In the genomic region with DNA sequence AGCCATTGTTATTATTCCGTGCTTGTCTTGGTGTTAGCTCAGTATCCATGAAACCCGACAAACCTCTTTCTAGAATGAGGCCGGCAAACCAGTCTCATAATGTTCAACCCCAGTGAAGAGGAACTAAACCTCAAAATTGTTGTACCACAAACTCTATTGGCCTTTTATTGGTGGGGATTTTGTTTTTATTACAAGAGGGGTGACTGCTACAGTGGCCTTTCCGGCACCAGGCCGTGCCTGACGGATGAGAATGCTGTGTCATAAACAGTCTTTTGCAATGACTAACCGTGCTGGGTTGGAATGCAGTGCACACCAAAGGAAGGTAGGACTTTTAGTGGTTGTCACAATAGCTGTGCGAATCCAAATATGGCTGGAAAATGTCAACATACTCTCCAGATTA, we compare ENCODE assay signal across 18 cellular contexts.
DNase-seq lines count a peak whose midpoint lies in the region; ATAC-seq, FAIRE-seq and TF ChIP-seq lines count a peak whose summit lies in the region.
"Had no signal": no experiment of that assay in that cellular context is flagged by ENCODE, and none has a peak within 500 bp of the region (broad histone marks: within the 10 kb centered on the region; RNA-seq: fewer than 3 reads in every experiment).

No MANE protein-coding gene starts in this region.

- H3K4me2 ChIP-seq in endothelial cell of umbilical vein (ENCODE audit: insufficient read depth, low read length) (peak overlapping the region; percentile 39), osteoblast (ENCODE audit: insufficient read depth, low read length) (peak overlapping the region; percentile 63)

- no peak for TF ChIP-seq POLR2A in endothelial cell of umbilical vein (IDR thresholded peaks at IDR 0.05; ENCODE audit: low read depth, low read length)

- no peaks in the 10 kb centered on the region for H3K9me3 ChIP-seq in MG63
- H3K9me3 ChIP-seq in endothelial cell of umbilical vein (replicated peaks; ENCODE audit: control insufficient read depth, insufficient read depth, low read length): no peaks in the 10 kb centered on the region
- no peaks in the 10 kb centered on the region for H3K9me3 ChIP-seq in osteoblast (ENCODE audit: low read depth, low read length)
- H3K9me3 ChIP-seq: right atrium auricular region had no signal

- no TSS peak for BruUV-seq in endothelial cell of umbilical vein (replicated peaks; lab: Mats Ljungman, UMichigan)

- peak overlapping the region; percentile 24 for H2AFZ ChIP-seq in endothelial cell of umbilical vein (ENCODE audit: low read depth, low read length)
- H2AFZ ChIP-seq in osteoblast (ENCODE audit: low read length): peak overlapping the region; percentile 78

- no peaks in the 10 kb centered on the region for H4K20me1 ChIP-seq in endothelial cell of umbilical vein (replicated peaks; ENCODE audit: control insufficient read depth, extremely low read depth, insufficient read depth, low read length)
- H4K20me1 ChIP-seq in osteoblast (ENCODE audit: insufficient read depth, low read length): no peaks in the 10 kb centered on the region

- H3K9ac ChIP-seq in endothelial cell of umbilical vein (replicated peaks; ENCODE audit: extremely low read depth, insufficient read depth, low read length): no peak overlapping the region

- H3K9me1 ChIP-seq in endothelial cell of umbilical vein (replicated peaks; ENCODE audit: control insufficient read depth, extremely low read depth, insufficient read depth, low read length): no peaks in the 10 kb centered on the region

- H3K4me3 ChIP-seq in MG63 (no peak overlapping the region), endothelial cell of umbilical vein (replicated peaks in 1 of 3; ENCODE audit: insufficient read depth in 1 of 3, low read depth in 1 of 3, low read length in 3 of 3) (no peak overlapping the region), osteoblast (ENCODE audit: insufficient read depth, low read length) (peak overlapping the region; percentile 43)
- H3K4me3 ChIP-seq: right atrium auricular region had no signal

- CTCF ChIA-PET in endothelial cell of umbilical vein (lab: Charles Lee): interaction anchor here (0.9 kb wide), 1 partner anchor 9 kb away, joined by 3 read pairs; no protein-coding TSS in a partner anchor

- H3K4me1 ChIP-seq in endothelial cell of umbilical vein (ENCODE audit: control insufficient read depth, extremely low read depth, insufficient read depth, low read length): peaks cover 21% of the 10 kb centered on the region
- H3K4me1 ChIP-seq in osteoblast (ENCODE audit: insufficient read depth, low read length): peaks cover 8% of the 10 kb centered on the region
- H3K4me1 ChIP-seq: foreskin keratinocyte, right atrium auricular region had no signal

- POLR2A ChIA-PET in endothelial cell of umbilical vein (lab: Charles Lee): no interaction called here

- FAIRE-seq in endothelial cell of umbilical vein (lab: Jason Lieb, UNC): peak; percentile 92

- H3K36me3 ChIP-seq in MG63: no peaks in the 10 kb centered on the region
- no peaks in the 10 kb centered on the region for H3K36me3 ChIP-seq in endothelial cell of umbilical vein (ENCODE audit: control insufficient read depth in 2 of 2, extremely low read depth in 1 of 2, insufficient read depth in 2 of 2, low read length in 2 of 2)
- no peaks in the 10 kb centered on the region for H3K36me3 ChIP-seq in osteoblast (ENCODE audit: insufficient read depth, low read length)
- H3K36me3 ChIP-seq: right atrium auricular region had no signal

- intact Hi-C loops in endothelial cell of umbilical vein (cut with micrococcal nuclease) (no loop called here), Right ventricle myocardium inferior (cut with DNase I) (no loop called here)

- H3K27me3 ChIP-seq in MG63 (no peaks in the 10 kb centered on the region), endothelial cell of umbilical vein (ENCODE audit: control insufficient read depth in 2 of 2, insufficient read depth in 2 of 2, low read length in 2 of 2) (no peaks in the 10 kb centered on the region), osteoblast (ENCODE audit: insufficient read depth, low read length) (no peaks in the 10 kb centered on the region)
- H3K27me3 ChIP-seq: foreskin keratinocyte, right atrium auricular region had no signal

- dilution Hi-C loops in endothelial cell of umbilical vein (cut with MboI; ENCODE audit: extremely low pct_ligation_motif_present, low sequenced_read_pairs): no loop called here

- no peak for TF ChIP-seq CTCF in endothelial cell of umbilical vein (IDR thresholded peaks at IDR 0.05; ENCODE audit: extremely low read depth in 1 of 2, insufficient read depth in 1 of 2, low read depth in 1 of 2, low read length in 2 of 2)
- TF ChIP-seq CTCF in osteoblast (IDR thresholded peaks at IDR 0.05; ENCODE audit: extremely low read depth, low read depth, low read length): no peak

- H3K79me2 ChIP-seq in endothelial cell of umbilical vein (ENCODE audit: control insufficient read depth, insufficient read depth, low read length) (peaks cover 5% of the 10 kb centered on the region), osteoblast (ENCODE audit: insufficient read depth, low read length) (no peaks in the 10 kb centered on the region)

- DNase-seq in EL (peak; percentile 79), MG63 (peak; percentile 6), endothelial cell of umbilical vein (ENCODE audit: low read depth, low spot score) (peak; percentile 60), osteoblast (ENCODE audit: insufficient read length, low spot score, missing footprints) (no peak), T-helper 9 cell (no peak), Right ventricle myocardium inferior (ENCODE audit: missing footprints) (no peak)
- no peak for DNase-seq in stimulated activated naive CD8-positive, alpha-beta T cell treated with anti-CD3 and anti-CD28 coated beads, Interleukin-15, Interleukin-2, amounts not matched to agents 100 U/mL and 50 U/mL, for 24 hours
- DNase-seq: activated CD8-positive, alpha-beta memory T cell treated with anti-CD3 and anti-CD28 coated beads for 24 hours; activated naive CD4-positive, alpha-beta T cell treated with anti-CD3 and anti-CD28 coated beads for 36 hours; cortex of kidney; GF-D8; natural killer cell; NCI-H1417; NCI-H69; RPMI8226 had no signal

- peak overlapping the region; percentile 81 for H3K27ac ChIP-seq in endothelial cell of umbilical vein (ENCODE audit: insufficient read depth, low read depth, low read length)
- H3K27ac ChIP-seq in osteoblast (ENCODE audit: low read depth, low read length): peak overlapping the region; percentile 77
- H3K27ac ChIP-seq: foreskin keratinocyte, right atrium auricular region had no signal

- ATAC-seq in stimulated activated naive CD8-positive, alpha-beta T cell treated with anti-CD3 and anti-CD28 coated beads, Interleukin-15, Interleukin-2, amounts not matched to agents 100 U/mL and 50 U/mL, for 24 hours: no peak
- ATAC-seq in Right ventricle myocardium inferior (no peak), HG03108 (IDR thresholded peaks at IDR 0.05; ENCODE audit: unreplicated experiment) (no peak)
- ATAC-seq: foreskin keratinocyte, natural killer cell had no signal

TF ChIP-seq in endothelial cell of umbilical vein, 7 proteins besides CTCF, POLR2A, EP300 and RAD21:
- TF ChIP-seq JUN (IDR thresholded peaks at IDR 0.05; ENCODE audit: borderline replicate concordance, insufficient read depth, insufficient read length, low read depth) (peak; percentile 38), GATA2 (IDR thresholded peaks at IDR 0.05; ENCODE audit: insufficient read depth, insufficient read length, low read depth, low read length) (no peak), POLR2AphosphoS5 (IDR thresholded peaks at IDR 0.05; ENCODE audit: insufficient read depth, low read depth, low read length) (no peak), FOS (IDR thresholded peaks at IDR 0.05; ENCODE audit: borderline replicate concordance, insufficient read depth, low read length) (peak; percentile 34)
- TF ChIP-seq, protein P1, sequence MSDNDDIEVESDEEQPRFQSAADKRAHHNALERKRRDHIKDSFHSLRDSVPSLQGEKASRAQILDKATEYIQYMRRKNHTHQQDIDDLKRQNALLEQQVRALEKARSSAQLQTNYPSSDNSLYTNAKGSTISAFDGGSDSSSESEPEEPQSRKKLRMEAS (IDR thresholded peaks at IDR 0.05; ENCODE audit: insufficient read depth, insufficient read length): no peak
TF ChIP-seq in endothelial cell of umbilical vein: peak in this region for 2.

Comparison
In these comparisons a context has a peak if more than half of its experiments do, and no peak if none do; other contexts are left out.
1. DNase-seq: peak in EL (single experiment), MG63 (single experiment) and endothelial cell of umbilical vein (single experiment); none in osteoblast (single experiment), stimulated activated naive CD8-positive, alpha-beta T cell treated with anti-CD3 and anti-CD28 coated beads, Interleukin-15, Interleukin-2, amounts not matched to agents 100 U/mL and 50 U/mL, for 24 hours (single experiment), T-helper 9 cell (single experiment) and Right ventricle myocardium inferior (single experiment).